In genomic region chrX:63560601-63561218, GRCh38 we compare ENCODE assay signal across 8 cellular contexts.
DNase-seq lines count a peak whose midpoint lies in the region; TF ChIP-seq lines count a peak whose summit lies in the region.

No MANE protein-coding gene starts in this region.

- no peak for TF ChIP-seq POLR2A in suprapubic skin (IDR thresholded peaks at IDR 0.05)

- 17% methylated on average over 20 of the region's 20 CpGs for WGBS in suprapubic skin

- DNase-seq in ELF-1 (ENCODE audit: low read depth, low spot score) = peak; percentile 97
- peak; percentile 81 for DNase-seq in H4 (ENCODE audit: low spot score)
- DNase-seq in LoVo (ENCODE audit: low spot score) = peak; percentile 67
- peak; percentile 71 to 76 for DNase-seq in SHP77 (lab: John Stamatoyannopoulos, UW)
- peak; percentile 32 for DNase-seq in activated gamma-delta T cell treated with anti-CD3 and anti-CD28 coated beads, Interleukin-2, amount 50 U/mL, for 16 hours (ENCODE audit: low read depth)
- DNase-seq in germinal center (ENCODE audit: low spot score) = peak; percentile 28
- DNase-seq in suprapubic skin (ENCODE audit: low spot score in 2 of 2) = peak in 1 of 2 donors; percentile 64

- H3K27me3 ChIP-seq in neutrophil (no peaks in the 10 kb centered on the region), suprapubic skin (no peaks in the 10 kb centered on the region)

- no peak for TF ChIP-seq CTCF in neutrophil (IDR thresholded peaks at IDR 0.05)
- no peak for TF ChIP-seq CTCF in suprapubic skin (IDR thresholded peaks at IDR 0.05)

- H3K27ac ChIP-seq in neutrophil (no peak overlapping the region), suprapubic skin (peak overlapping the region; percentile 68)

- peak overlapping the region; percentile 48 to 59 for H3K4me3 ChIP-seq in neutrophil (ENCODE audit: low read depth in 1 of 2, low read length in 1 of 2)
- peak overlapping the region; percentile 63 for H3K4me3 ChIP-seq in suprapubic skin

- no peak for TF ChIP-seq EP300 in suprapubic skin (IDR thresholded peaks at IDR 0.05)

- H3K9me3 ChIP-seq in neutrophil (no peaks in the 10 kb centered on the region), suprapubic skin (no peaks in the 10 kb centered on the region)

- H3K4me1 ChIP-seq in neutrophil (ENCODE audit: control insufficient read depth in 1 of 2, insufficient read depth in 1 of 2, low read depth in 1 of 2, low read length in 1 of 2) = peaks cover 10 to 11% of the 10 kb centered on the region in 2 experiments
- H3K4me1 ChIP-seq in suprapubic skin = peaks cover 9% of the 10 kb centered on the region

- H3K36me3 ChIP-seq in neutrophil (no peaks in the 10 kb centered on the region), suprapubic skin (no peaks in the 10 kb centered on the region)
